In genomic region chr1:116988248-116988647, GRCh38 we compare ENCODE assay signal across 15 cellular contexts. TPM values are rescaled to one million over a fixed set of nuclear protein-coding genes. Genes with fewer than 3 reads are reported as not detected.
DNase-seq lines count a peak whose midpoint lies in the region; ATAC-seq and TF ChIP-seq lines count a peak whose summit lies in the region.
"Had no signal": no experiment of that assay in that cellular context is flagged by ENCODE, and none has a peak within 500 bp of the region (broad histone marks: within the 10 kb centered on the region; RNA-seq: fewer than 3 reads in every experiment).

No MANE protein-coding gene starts in this region.

- H3K27me3 ChIP-seq in SJSA1 (replicated peaks), result no peaks in the 10 kb centered on the region

- H3K27ac Mint-ChIP-seq in nephron progenitor cell, result peak overlapping the region; percentile 46

- H3K27me3 Mint-ChIP-seq in nephron progenitor cell (ENCODE audit: low read depth, poor library complexity), result peaks cover 3% of the 10 kb centered on the region

- H3K4me3 ChIP-seq in SJSA1, result no peak overlapping the region

- no peak overlapping the region for H3K4me3 Mint-ChIP-seq in nephron progenitor cell
- H3K4me3 Mint-ChIP-seq: H9 had no signal

- H3K4me1 ChIP-seq in SJSA1 (replicated peaks), result peaks cover 38% of the 10 kb centered on the region

- no peak for TF ChIP-seq CTCF in nephron progenitor cell (IDR thresholded peaks at IDR 0.05)

- H3K36me3 Mint-ChIP-seq in nephron progenitor cell (ENCODE audit: low read depth), result peaks cover 98% of the 10 kb centered on the region

- ATAC-seq in GM18868 (IDR thresholded peaks at IDR 0.05; ENCODE audit: unreplicated experiment) (no peak), GM19455 (IDR thresholded peaks at IDR 0.05; ENCODE audit: unreplicated experiment) (no peak)
- ATAC-seq: HepG2 had no signal

- H3K36me3 ChIP-seq in SJSA1, result no peaks in the 10 kb centered on the region

- peaks cover 42% of the 10 kb centered on the region for H3K4me1 Mint-ChIP-seq in nephron progenitor cell

- no peak overlapping the region for H3K27ac ChIP-seq in SJSA1

- peaks cover 19% of the 10 kb centered on the region for H3K9me3 Mint-ChIP-seq in nephron progenitor cell
- H3K9me3 Mint-ChIP-seq: H9 had no signal

- DNase-seq in ELF-1 (ENCODE audit: low read depth, low spot score), result peak; percentile 18
- DNase-seq in SJSA1 (ENCODE audit: low read depth in 1 of 2, low spot score in 2 of 2), result peak; percentile 33 to 55
- DNase-seq in fibroblast of gingiva (ENCODE audit: low read depth), result peak; percentile 42
- no peak for DNase-seq in nephron progenitor cell
- DNase-seq in EL, result no peak
- no peak for DNase-seq in cerebellar cortex (ENCODE audit: low spot score)
- DNase-seq: activated CD4-positive, alpha-beta T cell treated with anti-CD3 and anti-CD28 coated beads, Interleukin-2, amount 50 U/mL, for 1 hour; activated effector memory CD4-positive, alpha-beta T cell treated with Interleukin-2 at 50 U/mL for 16 hours; Calu3; H9; NCI-H1436; retina had no signal

- H3K9me3 ChIP-seq in SJSA1 (replicated peaks), result no peaks in the 10 kb centered on the region

RNA-seq across cellular contexts. Expression of gene CD101, which starts 13.3 kb away (rescaled TPM):
- total RNA-seq in SJSA1 (2014; rRNA removed; shearing (Covaris generic)), result 0.05 and 0.50 TPM in 2 replicates

Comparison
In these comparisons a context has a peak if more than half of its experiments do, and no peak if none do; other contexts are left out.
1. DNase-seq: peak in ELF-1 (single experiment), SJSA1 (2 of 2) and fibroblast of gingiva (single experiment); none in nephron progenitor cell (single experiment), EL (single experiment) and cerebellar cortex (single experiment).